ENCODE assay signal across 21 cellular contexts in genomic region chr7:129210989-129211312, GRCh38. TPM values are rescaled to one million over a fixed set of nuclear protein-coding genes. Genes with fewer than 3 reads are reported as not detected.
"Had no signal": no experiment of that assay in that cellular context is flagged by ENCODE, and none has a peak within 500 bp of the region (broad histone marks: within the 10 kb centered on the region; RNA-seq: fewer than 3 reads in every experiment).

No MANE protein-coding gene starts in this region.

- H3K27ac ChIP-seq: ascending aorta, cardiac muscle cell, coronary artery, dorsolateral prefrontal cortex, gastroesophageal sphincter, pancreas, prostate gland, skin epidermis, stomach, suprapubic skin, tibial artery, upper lobe of right lung had no signal

- FAIRE-seq: pancreas had no signal

- H3K4me1 ChIP-seq: ascending aorta, pancreas, prostate gland, suprapubic skin, upper lobe of right lung had no signal

- H3K4me1 Mint-ChIP-seq: activated CD4-positive, alpha-beta memory T cell treated with anti-CD3 and anti-CD28 coated beads, Interleukin-2, amount 10 ng/mL, durations not matched to agents 7 days and 5 days; activated CD4-positive, alpha-beta T cell treated with anti-CD3 and anti-CD28 coated beads, Interleukin-2, amount 10 ng/mL, durations not matched to agents 7 days and 5 days; activated naive CD4-positive, alpha-beta T cell treated with anti-CD3 and anti-CD28 coated beads, Interleukin-2, amount 10 ng/mL, durations not matched to agents 7 days and 5 days had no signal

- H3K4me3 ChIP-seq: ascending aorta, cardiac muscle cell, coronary artery, dorsolateral prefrontal cortex, gastroesophageal sphincter, mucosa of descending colon, pancreas, prostate gland, skin epidermis, stomach, suprapubic skin, tibial artery, upper lobe of right lung had no signal

- H3K27me3 ChIP-seq: ascending aorta, cardiac muscle cell, dorsolateral prefrontal cortex, gastroesophageal sphincter, pancreas, stomach, suprapubic skin, tibial artery, upper lobe of right lung had no signal

- H3K27ac Mint-ChIP-seq: activated CD4-positive, alpha-beta memory T cell treated with anti-CD3 and anti-CD28 coated beads, Interleukin-2, amount 10 ng/mL, durations not matched to agents 7 days and 5 days; activated CD4-positive, alpha-beta T cell treated with anti-CD3 and anti-CD28 coated beads, Interleukin-2, amount 10 ng/mL, durations not matched to agents 7 days and 5 days; activated naive CD4-positive, alpha-beta T cell treated with anti-CD3 and anti-CD28 coated beads, Interleukin-2, amount 10 ng/mL, durations not matched to agents 7 days and 5 days; activated naive CD8-positive, alpha-beta T cell treated with anti-CD3 and anti-CD28 coated beads, Interleukin-2, amount 10 ng/mL, durations not matched to agents 7 days and 5 days; activated T-cell treated with anti-CD3 and anti-CD28 coated beads, Interleukin-2, amount 50 U/mL, for 24 hours; stimulated activated effector memory CD8-positive, alpha-beta T cell treated with anti-CD3 and anti-CD28 coated beads, Interleukin-12 subunit alpha, Interleukin-12 subunit beta, amount 100 ng/mL, for 72 hours; WTC11 had no signal

- H3K9me3 ChIP-seq: ascending aorta, gastroesophageal sphincter, mucosa of descending colon, pancreas, prostate gland, stomach, suprapubic skin, tibial artery, upper lobe of right lung had no signal

- H3K36me3 ChIP-seq: pancreas, prostate gland, upper lobe of right lung had no signal

- H3K27me3 Mint-ChIP-seq: activated CD4-positive, alpha-beta T cell treated with anti-CD3 and anti-CD28 coated beads, Interleukin-2, amount 10 ng/mL, durations not matched to agents 7 days and 5 days had no signal

- H3K9me3 Mint-ChIP-seq: activated CD4-positive, alpha-beta memory T cell treated with anti-CD3 and anti-CD28 coated beads, Interleukin-2, amount 10 ng/mL, durations not matched to agents 7 days and 5 days; activated CD4-positive, alpha-beta T cell treated with anti-CD3 and anti-CD28 coated beads, Interleukin-2, amount 10 ng/mL, durations not matched to agents 7 days and 5 days; activated naive CD4-positive, alpha-beta T cell treated with anti-CD3 and anti-CD28 coated beads, Interleukin-2, amount 10 ng/mL, durations not matched to agents 7 days and 5 days; activated naive CD8-positive, alpha-beta T cell treated with anti-CD3 and anti-CD28 coated beads, Interleukin-2, amount 10 ng/mL, durations not matched to agents 7 days and 5 days; activated T-cell treated with anti-CD3 and anti-CD28 coated beads, Interleukin-2, amount 50 U/mL, for 24 hours; stimulated activated effector memory CD8-positive, alpha-beta T cell treated with anti-CD3 and anti-CD28 coated beads, Interleukin-12 subunit alpha, Interleukin-12 subunit beta, amount 100 ng/mL, for 72 hours had no signal

- H3K36me3 Mint-ChIP-seq: activated naive CD4-positive, alpha-beta T cell treated with anti-CD3 and anti-CD28 coated beads, Interleukin-2, amount 10 ng/mL, durations not matched to agents 7 days and 5 days; activated naive CD8-positive, alpha-beta T cell treated with anti-CD3 and anti-CD28 coated beads, Interleukin-2, amount 10 ng/mL, durations not matched to agents 7 days and 5 days; stimulated activated effector memory CD8-positive, alpha-beta T cell treated with anti-CD3 and anti-CD28 coated beads, Interleukin-12 subunit alpha, Interleukin-12 subunit beta, amount 100 ng/mL, for 72 hours had no signal

- H3K4me3 Mint-ChIP-seq: activated CD4-positive, alpha-beta memory T cell treated with anti-CD3 and anti-CD28 coated beads, Interleukin-2, amount 10 ng/mL, durations not matched to agents 7 days and 5 days; activated CD4-positive, alpha-beta T cell treated with anti-CD3 and anti-CD28 coated beads, Interleukin-2, amount 10 ng/mL, durations not matched to agents 7 days and 5 days; activated naive CD4-positive, alpha-beta T cell treated with anti-CD3 and anti-CD28 coated beads, Interleukin-2, amount 10 ng/mL, durations not matched to agents 7 days and 5 days; activated naive CD8-positive, alpha-beta T cell treated with anti-CD3 and anti-CD28 coated beads, Interleukin-2, amount 10 ng/mL, durations not matched to agents 7 days and 5 days; activated T-cell treated with anti-CD3 and anti-CD28 coated beads, Interleukin-2, amount 50 U/mL, for 24 hours; brain; stimulated activated effector memory CD8-positive, alpha-beta T cell treated with anti-CD3 and anti-CD28 coated beads, Interleukin-12 subunit alpha, Interleukin-12 subunit beta, amount 100 ng/mL, for 72 hours; WTC11 had no signal

RNA-seq across cellular contexts. Expression of gene SMO, which starts 22.5 kb away (rescaled TPM):
- total RNA-seq: activated CD4-positive, alpha-beta memory T cell treated with anti-CD3 and anti-CD28 coated beads, Interleukin-2, amount 10 ng/mL, durations not matched to agents 7 days and 5 days; activated CD4-positive, alpha-beta T cell treated with anti-CD3 and anti-CD28 coated beads, Interleukin-2, amount 10 ng/mL, durations not matched to agents 7 days and 5 days had no signal
